ENCODE assay signal across 1 cellular context in the genomic region with DNA sequence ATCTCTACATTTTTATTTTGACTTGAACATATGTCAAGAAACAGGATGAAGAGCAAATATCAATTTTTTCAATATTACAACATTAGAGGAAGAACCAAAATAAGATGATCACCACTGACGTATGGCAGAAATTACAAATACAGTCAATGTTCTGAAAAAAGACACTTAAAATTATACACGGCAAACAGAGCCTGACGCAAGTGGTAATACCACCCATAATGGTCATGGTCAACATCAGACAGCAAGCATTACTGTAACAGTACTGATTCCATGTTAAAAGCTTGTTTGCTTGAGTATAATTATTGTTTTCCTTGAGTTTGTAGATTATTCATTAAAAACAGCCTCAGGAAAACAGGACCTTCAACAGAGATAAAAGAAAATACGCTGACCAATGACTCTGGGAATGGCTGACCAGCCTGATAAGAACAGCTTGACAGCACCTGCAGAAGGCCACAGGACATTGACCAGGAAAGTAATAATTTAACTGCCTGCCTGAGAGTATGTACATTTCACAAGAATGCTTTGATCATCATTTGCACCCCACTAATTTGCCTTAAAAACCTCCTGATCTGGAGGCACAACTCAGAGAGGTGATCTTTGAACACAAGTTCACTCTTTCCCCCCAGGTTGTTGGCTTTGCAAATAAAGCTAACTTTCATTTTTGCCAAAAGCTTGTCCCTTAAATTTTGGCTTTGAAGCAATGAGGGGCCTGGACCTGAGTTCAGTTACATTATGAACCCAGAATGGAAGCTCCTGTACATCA.
A peak's percentile ranks its signal among the peaks of the same experiment; 100 is the strongest.
TF ChIP-seq lines count a peak whose summit lies in the region.

No MANE protein-coding gene starts in this region.

TF ChIP-seq in HepG2, 621 proteins besides CTCF, POLR2A, EP300 and RAD21 (continued from another document and continues in another):
- TF ChIP-seq PCBP1 (IDR thresholded peaks at IDR 0.05; ENCODE audit: borderline replicate concordance, low read depth, low read length) (0 out of 2 replicates have a peak, but pooled peaks have one; percentile 30), ZNF44 (CRISPR knock-in tag; IDR thresholded peaks at IDR 0.05) (no peak), FOXJ3 (CRISPR knock-in tag; IDR thresholded peaks at IDR 0.05; ENCODE audit: borderline replicate concordance) (peak; percentile 96; the same call in 1 of the 2 replicates), ZNF549 (CRISPR knock-in tag; IDR thresholded peaks at IDR 0.05) (no peak), KLF13 (CRISPR knock-in tag; IDR thresholded peaks at IDR 0.05) (no peak), ZNF841 (CRISPR knock-in tag; IDR thresholded peaks at IDR 0.05; ENCODE audit: borderline replicate concordance) (no peak), ZNF24 (IDR thresholded peaks at IDR 0.05) (peak; percentile 76; the same call in 1 of the 2 replicates), NR3C1 (CRISPR knock-in tag; IDR thresholded peaks at IDR 0.05) (no peak), ZSCAN29 (CRISPR knock-in tag; conservative IDR thresholded peaks at IDR 0.05) (0 out of 2 replicates have a peak, but pooled peaks have one; percentile 61), RFXANK (CRISPR knock-in tag; IDR thresholded peaks at IDR 0.05) (no peak), BORCS8-MEF2B (CRISPR knock-in tag; IDR thresholded peaks at IDR 0.05) (no peak)
- TF ChIP-seq, protein P1, sequence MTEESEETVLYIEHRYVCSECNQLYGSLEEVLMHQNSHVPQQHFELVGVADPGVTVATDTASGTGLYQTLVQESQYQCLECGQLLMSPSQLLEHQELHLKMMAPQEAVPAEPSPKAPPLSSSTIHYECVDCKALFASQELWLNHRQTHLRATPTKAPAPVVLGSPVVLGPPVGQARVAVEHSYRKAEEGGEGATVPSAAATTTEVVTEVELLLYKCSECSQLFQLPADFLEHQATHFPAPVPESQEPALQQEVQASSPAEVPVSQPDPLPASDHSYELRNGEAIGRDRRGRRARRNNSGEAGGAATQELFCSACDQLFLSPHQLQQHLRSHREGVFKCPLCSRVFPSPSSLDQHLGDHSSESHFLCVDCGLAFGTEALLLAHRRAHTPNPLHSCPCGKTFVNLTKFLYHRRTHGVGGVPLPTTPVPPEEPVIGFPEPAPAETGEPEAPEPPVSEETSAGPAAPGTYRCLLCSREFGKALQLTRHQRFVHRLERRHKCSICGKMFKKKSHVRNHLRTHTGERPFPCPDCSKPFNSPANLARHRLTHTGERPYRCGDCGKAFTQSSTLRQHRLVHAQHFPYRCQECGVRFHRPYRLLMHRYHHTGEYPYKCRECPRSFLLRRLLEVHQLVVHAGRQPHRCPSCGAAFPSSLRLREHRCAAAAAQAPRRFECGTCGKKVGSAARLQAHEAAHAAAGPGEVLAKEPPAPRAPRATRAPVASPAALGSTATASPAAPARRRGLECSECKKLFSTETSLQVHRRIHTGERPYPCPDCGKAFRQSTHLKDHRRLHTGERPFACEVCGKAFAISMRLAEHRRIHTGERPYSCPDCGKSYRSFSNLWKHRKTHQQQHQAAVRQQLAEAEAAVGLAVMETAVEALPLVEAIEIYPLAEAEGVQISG (CRISPR knock-in tag; IDR thresholded peaks at IDR 0.05): peak; percentile 64; the same call in 1 of the 2 replicates
- TF ChIP-seq, protein P2, sequence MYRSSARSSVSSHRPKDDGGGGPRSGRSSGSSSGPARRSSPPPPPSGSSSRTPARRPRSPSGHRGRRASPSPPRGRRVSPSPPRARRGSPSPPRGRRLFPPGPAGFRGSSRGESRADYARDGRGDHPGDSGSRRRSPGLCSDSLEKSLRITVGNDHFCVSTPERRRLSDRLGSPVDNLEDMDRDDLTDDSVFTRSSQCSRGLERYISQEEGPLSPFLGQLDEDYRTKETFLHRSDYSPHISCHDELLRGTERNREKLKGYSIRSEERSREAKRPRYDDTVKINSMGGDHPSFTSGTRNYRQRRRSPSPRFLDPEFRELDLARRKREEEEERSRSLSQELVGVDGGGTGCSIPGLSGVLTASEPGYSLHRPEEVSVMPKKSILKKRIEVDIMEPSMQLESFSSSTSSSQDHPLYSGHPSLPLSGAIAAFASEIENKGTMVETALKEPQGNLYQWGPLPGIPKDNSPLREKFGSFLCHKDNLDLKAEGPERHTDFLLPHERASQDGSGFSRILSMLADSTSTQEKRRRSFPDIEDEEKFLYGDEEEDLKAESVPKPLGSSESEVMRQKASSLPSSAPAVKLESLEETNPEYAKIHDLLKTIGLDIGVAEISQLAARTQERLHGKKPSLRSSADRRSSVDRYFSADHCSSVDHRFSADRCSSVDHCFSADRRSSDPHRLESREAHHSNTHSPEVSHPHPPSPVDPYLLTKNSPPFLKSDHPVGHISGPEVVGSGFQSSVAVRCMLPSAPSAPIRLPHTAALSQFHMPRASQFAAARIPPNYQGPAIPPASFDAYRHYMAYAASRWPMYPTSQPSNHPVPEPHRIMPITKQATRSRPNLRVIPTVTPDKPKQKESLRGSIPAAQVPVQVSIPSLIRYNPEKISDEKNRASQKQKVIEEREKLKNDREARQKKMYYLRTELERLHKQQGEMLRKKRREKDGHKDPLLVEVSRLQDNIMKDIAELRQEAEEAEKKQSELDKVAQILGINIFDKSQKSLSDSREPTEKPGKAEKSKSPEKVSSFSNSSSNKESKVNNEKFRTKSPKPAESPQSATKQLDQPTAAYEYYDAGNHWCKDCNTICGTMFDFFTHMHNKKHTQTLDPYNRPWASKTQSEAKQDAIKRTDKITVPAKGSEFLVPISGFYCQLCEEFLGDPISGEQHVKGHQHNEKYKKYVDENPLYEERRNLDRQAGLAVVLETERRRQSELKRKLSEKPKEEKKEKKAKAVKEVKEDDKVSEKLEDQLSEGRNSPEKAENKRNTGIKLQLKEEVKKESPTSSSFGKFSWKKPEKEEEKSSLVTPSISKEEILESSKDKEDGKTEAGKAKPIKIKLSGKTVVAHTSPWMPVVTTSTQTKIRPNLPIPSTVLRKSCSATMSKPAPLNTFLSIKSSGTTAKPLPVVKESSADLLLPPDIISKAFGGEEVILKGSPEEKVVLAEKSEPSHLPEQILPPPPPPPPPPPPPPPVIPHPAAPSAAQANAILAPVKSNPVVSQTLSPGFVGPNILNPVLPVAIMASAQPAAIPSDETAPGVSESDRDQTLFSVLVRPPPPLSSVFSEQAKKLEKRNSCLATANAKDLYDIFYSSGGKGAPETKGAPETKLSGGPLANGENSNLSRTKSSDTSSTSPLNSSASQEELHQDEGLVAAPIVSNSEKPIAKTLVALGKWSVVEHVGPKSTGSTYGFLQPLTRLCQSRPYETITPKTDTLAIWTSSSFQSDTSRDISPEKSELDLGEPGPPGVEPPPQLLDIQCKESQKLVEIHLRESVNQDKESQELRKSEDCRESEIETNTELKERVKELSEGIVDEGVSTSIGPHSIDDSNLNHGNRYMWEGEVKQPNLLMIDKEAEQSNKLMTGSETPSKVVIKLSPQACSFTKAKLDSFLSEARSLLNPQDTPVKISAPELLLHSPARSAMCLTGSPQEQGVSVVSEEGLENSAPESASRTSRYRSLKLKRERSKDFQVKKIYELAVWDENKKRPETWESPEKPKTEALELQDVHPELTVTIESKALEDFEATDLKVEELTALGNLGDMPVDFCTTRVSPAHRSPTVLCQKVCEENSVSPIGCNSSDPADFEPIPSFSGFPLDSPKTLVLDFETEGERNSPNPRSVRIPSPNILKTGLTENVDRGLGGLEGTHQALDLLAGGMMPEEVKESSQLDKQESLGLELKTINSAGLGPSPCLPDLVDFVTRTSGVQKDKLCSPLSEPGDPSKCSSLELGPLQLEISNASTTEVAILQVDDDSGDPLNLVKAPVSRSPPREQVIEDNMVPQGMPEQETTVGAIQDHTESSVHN (CRISPR knock-in tag; IDR thresholded peaks at IDR 0.05): no peak
- TF ChIP-seq, protein P3, sequence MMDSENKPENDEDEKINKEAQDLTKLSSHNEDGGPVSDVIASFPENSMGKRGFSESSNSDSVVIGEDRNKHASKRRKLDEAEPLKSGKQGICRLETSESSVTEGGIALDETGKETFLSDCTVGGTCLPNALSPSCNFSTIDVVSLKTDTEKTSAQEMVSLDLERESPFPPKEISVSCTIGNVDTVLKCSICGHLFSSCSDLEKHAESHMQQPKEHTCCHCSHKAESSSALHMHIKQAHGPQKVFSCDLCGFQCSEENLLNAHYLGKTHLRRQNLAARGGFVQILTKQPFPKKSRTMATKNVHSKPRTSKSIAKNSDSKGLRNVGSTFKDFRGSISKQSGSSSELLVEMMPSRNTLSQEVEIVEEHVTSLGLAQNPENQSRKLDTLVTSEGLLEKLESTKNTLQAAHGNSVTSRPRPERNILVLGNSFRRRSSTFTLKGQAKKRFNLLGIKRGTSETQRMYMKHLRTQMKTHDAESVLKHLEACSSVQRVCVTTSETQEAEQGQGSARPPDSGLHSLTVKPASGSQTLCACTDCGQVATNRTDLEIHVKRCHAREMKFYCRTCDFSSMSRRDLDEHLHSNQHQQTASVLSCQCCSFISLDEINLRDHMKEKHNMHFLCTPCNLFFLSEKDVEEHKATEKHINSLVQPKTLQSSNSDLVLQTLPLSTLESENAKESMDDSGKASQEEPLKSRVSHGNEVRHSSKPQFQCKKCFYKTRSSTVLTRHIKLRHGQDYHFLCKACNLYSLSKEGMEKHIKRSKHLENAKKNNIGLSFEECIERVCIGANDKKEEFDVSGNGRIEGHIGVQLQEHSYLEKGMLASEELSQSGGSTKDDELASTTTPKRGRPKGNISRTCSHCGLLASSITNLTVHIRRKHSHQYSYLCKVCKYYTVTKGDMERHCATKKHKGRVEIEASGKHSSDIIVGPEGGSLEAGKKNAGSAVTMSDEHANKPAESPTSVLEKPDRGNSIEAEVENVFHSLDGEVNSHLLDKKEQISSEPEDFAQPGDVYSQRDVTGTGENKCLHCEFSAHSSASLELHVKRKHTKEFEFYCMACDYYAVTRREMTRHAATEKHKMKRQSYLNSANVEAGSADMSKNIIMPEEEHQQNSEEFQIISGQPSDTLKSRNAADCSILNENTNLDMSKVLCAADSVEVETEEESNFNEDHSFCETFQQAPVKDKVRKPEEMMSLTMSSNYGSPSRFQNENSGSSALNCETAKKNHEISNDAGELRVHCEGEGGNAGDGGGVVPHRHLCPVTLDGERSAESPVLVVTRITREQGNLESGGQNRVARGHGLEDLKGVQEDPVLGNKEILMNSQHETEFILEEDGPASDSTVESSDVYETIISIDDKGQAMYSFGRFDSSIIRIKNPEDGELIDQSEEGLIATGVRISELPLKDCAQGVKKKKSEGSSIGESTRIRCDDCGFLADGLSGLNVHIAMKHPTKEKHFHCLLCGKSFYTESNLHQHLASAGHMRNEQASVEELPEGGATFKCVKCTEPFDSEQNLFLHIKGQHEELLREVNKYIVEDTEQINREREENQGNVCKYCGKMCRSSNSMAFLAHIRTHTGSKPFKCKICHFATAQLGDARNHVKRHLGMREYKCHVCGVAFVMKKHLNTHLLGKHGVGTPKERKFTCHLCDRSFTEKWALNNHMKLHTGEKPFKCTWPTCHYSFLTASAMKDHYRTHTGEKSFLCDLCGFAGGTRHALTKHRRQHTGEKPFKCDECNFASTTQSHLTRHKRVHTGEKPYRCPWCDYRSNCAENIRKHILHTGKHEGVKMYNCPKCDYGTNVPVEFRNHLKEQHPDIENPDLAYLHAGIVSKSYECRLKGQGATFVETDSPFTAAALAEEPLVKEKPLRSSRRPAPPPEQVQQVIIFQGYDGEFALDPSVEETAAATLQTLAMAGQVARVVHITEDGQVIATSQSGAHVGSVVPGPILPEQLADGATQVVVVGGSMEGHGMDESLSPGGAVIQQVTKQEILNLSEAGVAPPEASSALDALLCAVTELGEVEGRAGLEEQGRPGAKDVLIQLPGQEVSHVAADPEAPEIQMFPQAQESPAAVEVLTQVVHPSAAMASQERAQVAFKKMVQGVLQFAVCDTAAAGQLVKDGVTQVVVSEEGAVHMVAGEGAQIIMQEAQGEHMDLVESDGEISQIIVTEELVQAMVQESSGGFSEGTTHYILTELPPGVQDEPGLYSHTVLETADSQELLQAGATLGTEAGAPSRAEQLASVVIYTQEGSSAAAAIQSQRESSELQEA (CRISPR knock-in tag; IDR thresholded peaks at IDR 0.05; ENCODE audit: not compliant biosample characterization): no peak
- TF ChIP-seq, protein P4, sequence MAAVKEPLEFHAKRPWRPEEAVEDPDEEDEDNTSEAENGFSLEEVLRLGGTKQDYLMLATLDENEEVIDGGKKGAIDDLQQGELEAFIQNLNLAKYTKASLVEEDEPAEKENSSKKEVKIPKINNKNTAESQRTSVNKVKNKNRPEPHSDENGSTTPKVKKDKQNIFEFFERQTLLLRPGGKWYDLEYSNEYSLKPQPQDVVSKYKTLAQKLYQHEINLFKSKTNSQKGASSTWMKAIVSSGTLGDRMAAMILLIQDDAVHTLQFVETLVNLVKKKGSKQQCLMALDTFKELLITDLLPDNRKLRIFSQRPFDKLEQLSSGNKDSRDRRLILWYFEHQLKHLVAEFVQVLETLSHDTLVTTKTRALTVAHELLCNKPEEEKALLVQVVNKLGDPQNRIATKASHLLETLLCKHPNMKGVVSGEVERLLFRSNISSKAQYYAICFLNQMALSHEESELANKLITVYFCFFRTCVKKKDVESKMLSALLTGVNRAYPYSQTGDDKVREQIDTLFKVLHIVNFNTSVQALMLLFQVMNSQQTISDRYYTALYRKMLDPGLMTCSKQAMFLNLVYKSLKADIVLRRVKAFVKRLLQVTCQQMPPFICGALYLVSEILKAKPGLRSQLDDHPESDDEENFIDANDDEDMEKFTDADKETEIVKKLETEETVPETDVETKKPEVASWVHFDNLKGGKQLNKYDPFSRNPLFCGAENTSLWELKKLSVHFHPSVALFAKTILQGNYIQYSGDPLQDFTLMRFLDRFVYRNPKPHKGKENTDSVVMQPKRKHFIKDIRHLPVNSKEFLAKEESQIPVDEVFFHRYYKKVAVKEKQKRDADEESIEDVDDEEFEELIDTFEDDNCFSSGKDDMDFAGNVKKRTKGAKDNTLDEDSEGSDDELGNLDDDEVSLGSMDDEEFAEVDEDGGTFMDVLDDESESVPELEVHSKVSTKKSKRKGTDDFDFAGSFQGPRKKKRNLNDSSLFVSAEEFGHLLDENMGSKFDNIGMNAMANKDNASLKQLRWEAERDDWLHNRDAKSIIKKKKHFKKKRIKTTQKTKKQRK (IDR thresholded peaks at IDR 0.05; ENCODE audit: low read length): no peak
- TF ChIP-seq, protein P5, sequence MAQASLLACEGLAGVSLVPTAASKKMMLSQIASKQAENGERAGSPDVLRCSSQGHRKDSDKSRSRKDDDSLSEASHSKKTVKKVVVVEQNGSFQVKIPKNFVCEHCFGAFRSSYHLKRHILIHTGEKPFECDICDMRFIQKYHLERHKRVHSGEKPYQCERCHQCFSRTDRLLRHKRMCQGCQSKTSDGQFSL (CRISPR knock-in tag; IDR thresholded peaks at IDR 0.05): no peak
- TF ChIP-seq, protein P6, sequence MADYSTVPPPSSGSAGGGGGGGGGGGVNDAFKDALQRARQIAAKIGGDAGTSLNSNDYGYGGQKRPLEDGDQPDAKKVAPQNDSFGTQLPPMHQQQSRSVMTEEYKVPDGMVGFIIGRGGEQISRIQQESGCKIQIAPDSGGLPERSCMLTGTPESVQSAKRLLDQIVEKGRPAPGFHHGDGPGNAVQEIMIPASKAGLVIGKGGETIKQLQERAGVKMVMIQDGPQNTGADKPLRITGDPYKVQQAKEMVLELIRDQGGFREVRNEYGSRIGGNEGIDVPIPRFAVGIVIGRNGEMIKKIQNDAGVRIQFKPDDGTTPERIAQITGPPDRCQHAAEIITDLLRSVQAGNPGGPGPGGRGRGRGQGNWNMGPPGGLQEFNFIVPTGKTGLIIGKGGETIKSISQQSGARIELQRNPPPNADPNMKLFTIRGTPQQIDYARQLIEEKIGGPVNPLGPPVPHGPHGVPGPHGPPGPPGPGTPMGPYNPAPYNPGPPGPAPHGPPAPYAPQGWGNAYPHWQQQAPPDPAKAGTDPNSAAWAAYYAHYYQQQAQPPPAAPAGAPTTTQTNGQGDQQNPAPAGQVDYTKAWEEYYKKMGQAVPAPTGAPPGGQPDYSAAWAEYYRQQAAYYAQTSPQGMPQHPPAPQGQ (CRISPR knock-in tag; IDR thresholded peaks at IDR 0.05; ENCODE audit: borderline replicate concordance): no peak
- TF ChIP-seq, protein P7, sequence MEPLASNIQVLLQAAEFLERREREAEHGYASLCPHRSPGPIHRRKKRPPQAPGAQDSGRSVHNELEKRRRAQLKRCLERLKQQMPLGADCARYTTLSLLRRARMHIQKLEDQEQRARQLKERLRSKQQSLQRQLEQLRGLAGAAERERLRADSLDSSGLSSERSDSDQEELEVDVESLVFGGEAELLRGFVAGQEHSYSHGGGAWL (CRISPR knock-in tag; IDR thresholded peaks at IDR 0.05): no peak
- TF ChIP-seq, protein P8, sequence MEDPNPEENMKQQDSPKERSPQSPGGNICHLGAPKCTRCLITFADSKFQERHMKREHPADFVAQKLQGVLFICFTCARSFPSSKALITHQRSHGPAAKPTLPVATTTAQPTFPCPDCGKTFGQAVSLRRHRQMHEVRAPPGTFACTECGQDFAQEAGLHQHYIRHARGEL (CRISPR knock-in tag; IDR thresholded peaks at IDR 0.05): no peak
